ENCODE assay signal across 1 cellular context in genomic region chr16:88534731-88535141, GRCh38.
A peak's percentile ranks its signal among the peaks of the same experiment; 100 is the strongest.
TF ChIP-seq lines count a peak whose summit lies in the region.

No MANE protein-coding gene starts in this region.

TF ChIP-seq in H1, 55 proteins besides CTCF, POLR2A, EP300 and RAD21 (continued from another document):
- TF ChIP-seq, protein P1, sequence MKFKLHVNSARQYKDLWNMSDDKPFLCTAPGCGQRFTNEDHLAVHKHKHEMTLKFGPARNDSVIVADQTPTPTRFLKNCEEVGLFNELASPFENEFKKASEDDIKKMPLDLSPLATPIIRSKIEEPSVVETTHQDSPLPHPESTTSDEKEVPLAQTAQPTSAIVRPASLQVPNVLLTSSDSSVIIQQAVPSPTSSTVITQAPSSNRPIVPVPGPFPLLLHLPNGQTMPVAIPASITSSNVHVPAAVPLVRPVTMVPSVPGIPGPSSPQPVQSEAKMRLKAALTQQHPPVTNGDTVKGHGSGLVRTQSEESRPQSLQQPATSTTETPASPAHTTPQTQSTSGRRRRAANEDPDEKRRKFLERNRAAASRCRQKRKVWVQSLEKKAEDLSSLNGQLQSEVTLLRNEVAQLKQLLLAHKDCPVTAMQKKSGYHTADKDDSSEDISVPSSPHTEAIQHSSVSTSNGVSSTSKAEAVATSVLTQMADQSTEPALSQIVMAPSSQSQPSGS (IDR thresholded peaks at IDR 0.05; ENCODE audit: low read length) = no peak
- TF ChIP-seq POLR2AphosphoS5 (IDR thresholded peaks at IDR 0.05; ENCODE audit: low read depth, low read length) (0 out of 2 replicates have a peak, but pooled peaks have one; percentile 8), HDAC2 (IDR thresholded peaks at IDR 0.05; ENCODE audit: borderline replicate concordance in 1 of 2, low read depth in 2 of 2, low read length in 2 of 2) (no peak), PHF8 (conservative IDR thresholded peaks at IDR 0.05; ENCODE audit: low read depth, low read length) (no peak), SIN3A (conservative IDR thresholded peaks at IDR 0.05 in 1 of 2, IDR thresholded peaks at IDR 0.05 in 1 of 2; ENCODE audit: low read depth in 1 of 2, low read length in 2 of 2) (no peak)
- TF ChIP-seq, protein P2, sequence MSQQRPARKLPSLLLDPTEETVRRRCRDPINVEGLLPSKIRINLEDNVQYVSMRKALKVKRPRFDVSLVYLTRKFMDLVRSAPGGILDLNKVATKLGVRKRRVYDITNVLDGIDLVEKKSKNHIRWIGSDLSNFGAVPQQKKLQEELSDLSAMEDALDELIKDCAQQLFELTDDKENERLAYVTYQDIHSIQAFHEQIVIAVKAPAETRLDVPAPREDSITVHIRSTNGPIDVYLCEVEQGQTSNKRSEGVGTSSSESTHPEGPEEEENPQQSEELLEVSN (IDR thresholded peaks at IDR 0.05) = peak; percentile 54; the same call in 1 of the 2 replicates
